In the genomic region with DNA sequence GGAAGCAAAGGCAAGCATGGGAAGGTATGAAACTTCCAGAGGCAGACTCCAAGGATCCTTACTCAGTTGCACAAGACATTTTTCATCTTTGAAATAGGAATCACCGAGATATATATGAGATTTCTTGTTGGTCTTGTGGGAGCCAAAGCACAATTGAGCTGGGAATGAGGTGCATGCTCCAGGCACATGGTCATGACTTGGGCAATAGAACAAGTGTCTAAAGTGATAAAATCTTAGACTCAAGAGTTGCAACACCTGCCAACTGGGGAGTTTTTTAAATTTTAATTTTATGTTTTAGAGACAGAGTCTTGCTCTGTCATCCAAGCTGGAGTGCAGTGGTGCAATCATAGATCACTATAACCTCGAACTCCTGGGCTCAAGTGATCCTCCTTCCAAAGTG, we compare ENCODE assay signal across 1 cellular context.
TF ChIP-seq lines count a peak whose summit lies in the region.

No MANE protein-coding gene starts in this region.

TF ChIP-seq in SK-N-SH treated with all-trans-retinoic acid at 6 μM for 48 hours, 23 proteins besides CTCF, POLR2A, EP300 and RAD21 (continued from another document):
- TF ChIP-seq, protein P1, sequence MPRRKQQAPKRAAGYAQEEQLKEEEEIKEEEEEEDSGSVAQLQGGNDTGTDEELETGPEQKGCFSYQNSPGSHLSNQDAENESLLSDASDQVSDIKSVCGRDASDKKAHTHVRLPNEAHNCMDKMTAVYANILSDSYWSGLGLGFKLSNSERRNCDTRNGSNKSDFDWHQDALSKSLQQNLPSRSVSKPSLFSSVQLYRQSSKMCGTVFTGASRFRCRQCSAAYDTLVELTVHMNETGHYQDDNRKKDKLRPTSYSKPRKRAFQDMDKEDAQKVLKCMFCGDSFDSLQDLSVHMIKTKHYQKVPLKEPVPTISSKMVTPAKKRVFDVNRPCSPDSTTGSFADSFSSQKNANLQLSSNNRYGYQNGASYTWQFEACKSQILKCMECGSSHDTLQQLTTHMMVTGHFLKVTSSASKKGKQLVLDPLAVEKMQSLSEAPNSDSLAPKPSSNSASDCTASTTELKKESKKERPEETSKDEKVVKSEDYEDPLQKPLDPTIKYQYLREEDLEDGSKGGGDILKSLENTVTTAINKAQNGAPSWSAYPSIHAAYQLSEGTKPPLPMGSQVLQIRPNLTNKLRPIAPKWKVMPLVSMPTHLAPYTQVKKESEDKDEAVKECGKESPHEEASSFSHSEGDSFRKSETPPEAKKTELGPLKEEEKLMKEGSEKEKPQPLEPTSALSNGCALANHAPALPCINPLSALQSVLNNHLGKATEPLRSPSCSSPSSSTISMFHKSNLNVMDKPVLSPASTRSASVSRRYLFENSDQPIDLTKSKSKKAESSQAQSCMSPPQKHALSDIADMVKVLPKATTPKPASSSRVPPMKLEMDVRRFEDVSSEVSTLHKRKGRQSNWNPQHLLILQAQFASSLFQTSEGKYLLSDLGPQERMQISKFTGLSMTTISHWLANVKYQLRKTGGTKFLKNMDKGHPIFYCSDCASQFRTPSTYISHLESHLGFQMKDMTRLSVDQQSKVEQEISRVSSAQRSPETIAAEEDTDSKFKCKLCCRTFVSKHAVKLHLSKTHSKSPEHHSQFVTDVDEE (CRISPR knock-in tag; IDR thresholded peaks at IDR 0.05) = no peak
- TF ChIP-seq ZNF8 (CRISPR knock-in tag; IDR thresholded peaks at IDR 0.05) = no peak
- no peak for TF ChIP-seq ZFP30 (CRISPR knock-in tag; IDR thresholded peaks at IDR 0.05)
- no peak for TF ChIP-seq ISL1 (CRISPR knock-in tag; IDR thresholded peaks at IDR 0.05)
- no peak for TF ChIP-seq ARNTL (CRISPR knock-in tag; IDR thresholded peaks at IDR 0.05; ENCODE audit: borderline replicate concordance, low read depth)
TF ChIP-seq in SK-N-SH treated with all-trans-retinoic acid at 6 μM for 48 hours: peak in this region for 0.
